Comparison of ENCODE assay signal across 25 cellular contexts in genomic region chr18:55663891-55664290, GRCh38.
"Had no signal": no experiment of that assay in that cellular context is flagged by ENCODE, and none has a peak within 500 bp of the region (broad histone marks: within the 10 kb centered on the region; RNA-seq: fewer than 3 reads in every experiment).

No MANE protein-coding gene starts in this region.

- ATAC-seq: activated CD4-positive, alpha-beta T cell treated with anti-CD3 and anti-CD28 coated beads for 36 hours; activated CD8-positive, alpha-beta memory T cell treated with anti-CD3 and anti-CD28 coated beads, Interleukin-2, amount 10 ng/mL, durations not matched to agents 7 days and 5 days; activated CD8-positive, alpha-beta T cell treated with anti-CD3 and anti-CD28 coated beads, Interleukin-2, amount 10 ng/mL, durations not matched to agents 7 days and 5 days; esophagus mucosa; gastroesophageal sphincter; T-helper 17 cell had no signal

- DNase-seq: activated CD4-positive, alpha-beta memory T cell treated with anti-CD3 and anti-CD28 coated beads for 36 hours; activated CD4-positive, alpha-beta T cell treated with anti-CD3 and anti-CD28 coated beads for 36 hours; activated CD4-positive, alpha-beta T cell treated with anti-CD3 and anti-CD28 coated beads, Interleukin-2, amount 10 ng/mL, durations not matched to agents 24 days and 14 days; activated CD4-positive, CD25-positive, alpha-beta regulatory T cell; activated CD4-positive, CD25-positive, alpha-beta regulatory T cell treated with anti-CD3 and anti-CD28 coated beads, Interleukin-2, amount 50 U/mL, for 72 hours; activated CD8-positive, alpha-beta memory T cell treated with anti-CD3 and anti-CD28 coated beads, Interleukin-2, amount 10 ng/mL, durations not matched to agents 7 days and 5 days; activated CD8-positive, alpha-beta memory T cell treated with anti-CD3 and anti-CD28 coated beads, Interleukin-2, amount 50 U/mL, for 4 hours; activated CD8-positive, alpha-beta T cell treated with anti-CD3 and anti-CD28 coated beads, Interleukin-2, amount 10 ng/mL, durations not matched to agents 7 days and 5 days; activated effector memory CD4-positive, alpha-beta T cell treated with anti-CD3 and anti-CD28 coated beads, Interleukin-2, amount 50 U/mL, for 16 hours; activated naive CD4-positive, alpha-beta T cell treated with anti-CD3 and anti-CD28 coated beads, Interleukin-2, amount 50 U/mL, for 16 hours; activated naive CD4-positive, alpha-beta T cell treated with Interleukin-2 at 50 U/mL for 16 hours; activated T-cell treated with anti-CD3 and anti-CD28 coated beads, Interleukin-2, amount 50 U/mL, for 1 hour; activated T-cell treated with anti-CD3 and anti-CD28 coated beads, Interleukin-2, amount 50 U/mL, for 48 hours; amniotic stem cell; brain microvascular endothelial cell; dorsolateral prefrontal cortex; effector memory CD4-positive, alpha-beta T cell; endodermal cell; foreskin melanocyte; T-helper 1 cell; T-helper 17 cell; T1000 had no signal

- H3K4me3 ChIP-seq: coronary artery, dorsolateral prefrontal cortex, gastroesophageal sphincter had no signal

- H3K36me3 ChIP-seq: brain microvascular endothelial cell, gastroesophageal sphincter had no signal

- H3K4me1 ChIP-seq: gastroesophageal sphincter had no signal

- H3K27me3 ChIP-seq: brain microvascular endothelial cell, dorsolateral prefrontal cortex, gastroesophageal sphincter had no signal

- H3K27ac ChIP-seq: brain microvascular endothelial cell, coronary artery, dorsolateral prefrontal cortex, gastroesophageal sphincter had no signal

- H3K9me3 ChIP-seq: gastroesophageal sphincter had no signal
